26 cellular contexts compared by ENCODE assay signal in the genomic region with DNA sequence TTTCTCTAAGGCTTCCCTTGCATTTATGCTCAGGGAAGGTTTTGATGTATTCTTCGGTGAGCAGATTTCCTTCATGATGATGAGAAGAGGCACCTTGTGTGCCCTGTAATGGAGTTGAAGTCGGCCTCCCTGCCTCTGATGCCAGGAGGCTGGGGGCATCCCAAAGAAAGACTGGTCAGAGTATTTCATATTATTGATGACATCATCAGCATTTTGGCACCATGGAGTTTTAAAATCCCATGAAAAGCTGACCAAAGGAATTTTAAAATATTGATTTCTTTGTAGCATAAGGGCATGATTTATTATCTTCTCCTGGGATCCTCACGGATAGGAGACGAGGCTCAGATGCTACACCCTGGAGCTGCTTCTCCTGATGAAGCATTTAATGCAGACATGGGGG.
DNase-seq lines count a peak whose midpoint lies in the region; ATAC-seq, FAIRE-seq and TF ChIP-seq lines count a peak whose summit lies in the region.
"Had no signal": no experiment of that assay in that cellular context is flagged by ENCODE, and none has a peak within 500 bp of the region (broad histone marks: within the 10 kb centered on the region; RNA-seq: fewer than 3 reads in every experiment).

No MANE protein-coding gene starts in this region.

- H3K36me3 Mint-ChIP-seq in endodermal cell (ENCODE audit: low read depth): no peaks in the 10 kb centered on the region
- H3K36me3 Mint-ChIP-seq in activated CD8-positive, alpha-beta T cell treated with anti-CD3 and anti-CD28 coated beads, Interleukin-2, amount 10 ng/mL, durations not matched to agents 7 days and 5 days (ENCODE audit: low read depth): no peaks in the 10 kb centered on the region
- H3K36me3 Mint-ChIP-seq: CD14-positive monocyte had no signal

- no peak overlapping the region for H3K4me2 ChIP-seq in HepG2 (ENCODE audit: low read depth, low read length)
- H3K4me2 ChIP-seq: BLaER1 treated with 17β-estradiol and CSF1 and Interleukin-3, amounts not matched to agents 10 nM and 100 nM had no signal

- no peaks in the 10 kb centered on the region for H3K9me3 Mint-ChIP-seq in endodermal cell
- H3K9me3 Mint-ChIP-seq in activated CD8-positive, alpha-beta T cell treated with anti-CD3 and anti-CD28 coated beads, Interleukin-2, amount 10 ng/mL, durations not matched to agents 7 days and 5 days (ENCODE audit: insufficient read depth): peaks cover 6% of the 10 kb centered on the region
- H3K9me3 Mint-ChIP-seq: CD4-positive, alpha-beta T cell had no signal

- no peaks in the 10 kb centered on the region for H3K4me1 Mint-ChIP-seq in endodermal cell
- no peaks in the 10 kb centered on the region for H3K4me1 Mint-ChIP-seq in activated CD8-positive, alpha-beta T cell treated with anti-CD3 and anti-CD28 coated beads, Interleukin-2, amount 10 ng/mL, durations not matched to agents 7 days and 5 days (ENCODE audit: low read depth)
- H3K4me1 Mint-ChIP-seq: CD14-positive monocyte; CD8-positive, alpha-beta memory T cell had no signal

- H3K79me2 ChIP-seq in HepG2 (ENCODE audit: insufficient read depth, low read length): no peaks in the 10 kb centered on the region

- H3K9me3 ChIP-seq in HepG2 (ENCODE audit: low read length): no peaks in the 10 kb centered on the region; the same call in 1 of the 2 replicates
- H3K9me3 ChIP-seq in right lobe of liver: no peaks in the 10 kb centered on the region
- no peaks in the 10 kb centered on the region for H3K9me3 ChIP-seq in endodermal cell (ENCODE audit: control insufficient read depth, low read length)
- H3K9me3 ChIP-seq: BE2C, HAP-1 had no signal

- H3K9ac ChIP-seq in HepG2 (ENCODE audit: insufficient read depth, low read depth, low read length): no peak overlapping the region
- H3K9ac ChIP-seq in endodermal cell (ENCODE audit: extremely low read depth, low read length, poor library complexity, severe bottlenecking): no peak overlapping the region
- H3K9ac ChIP-seq: BLaER1 treated with 17β-estradiol and CSF1 and Interleukin-3, amounts not matched to agents 10 nM and 100 nM had no signal

- H3K4me3 ChIP-seq in HepG2 (replicated peaks in 1 of 3; ENCODE audit: insufficient read depth in 1 of 3, low read depth in 2 of 3, low read length in 3 of 3): no peak overlapping the region
- H3K4me3 ChIP-seq in right lobe of liver: no peak overlapping the region
- H3K4me3 ChIP-seq in endodermal cell (ENCODE audit: low read length): no peak overlapping the region
- H3K4me3 ChIP-seq: BLaER1 treated with 17β-estradiol and CSF1 and Interleukin-3, amounts not matched to agents 10 nM and 100 nM; HAP-1 had no signal

- no peak for TF ChIP-seq RAD21 in HepG2 (CRISPR knock-in tag; IDR thresholded peaks at IDR 0.05)

- 1% methylated on average over 4 of the region's 4 CpGs for WGBS in HepG2 (ENCODE audit: low lambda C conversion rate)
- 69% methylated on average over 4 of the region's 4 CpGs for WGBS in right lobe of liver (ENCODE audit: insufficient coverage, low coverage, low lambda C conversion rate, missing lambda C conversion rate)
- 95 to 100% methylated on average over 2 to 4 of the region's 4 CpGs for WGBS in endodermal cell (ENCODE audit: insufficient coverage in 1 of 2, insufficient read length in 1 of 2), 2 experiments

- H3K27ac Mint-ChIP-seq in endodermal cell: no peak overlapping the region
- H3K27ac Mint-ChIP-seq in activated CD8-positive, alpha-beta T cell treated with anti-CD3 and anti-CD28 coated beads, Interleukin-2, amount 10 ng/mL, durations not matched to agents 7 days and 5 days: no peak overlapping the region
- H3K27ac Mint-ChIP-seq: CD14-positive monocyte; CD4-positive, alpha-beta T cell; CD8-positive, alpha-beta memory T cell; HFFc6 had no signal

- DNase-seq in HepG2 (ENCODE audit: low spot score) (no peak), right lobe of liver (no peak), endodermal cell (peak; percentile 9), sciatic nerve (ENCODE audit: low spot score) (peak; percentile 4), DMS153 treated with DMSO at 0.1 percent for 48 hours (lab: John Stamatoyannopoulos, UW; ENCODE audit: unreplicated experiment) (no peak)
- DNase-seq in activated CD8-positive, alpha-beta T cell treated with anti-CD3 and anti-CD28 coated beads, Interleukin-2, amount 10 ng/mL, durations not matched to agents 7 days and 5 days: no peak
- DNase-seq: ACHN; AML-193; BE2C; CD4-positive, alpha-beta T cell; CD8-positive, alpha-beta memory T cell; DMS 273 treated with DMSO at 0.1 percent for 48 hours; DMS53; DMS79 treated with DMSO at 0.1 percent for 48 hours; GF-D8; GOT3; HFFc6 had no signal

- H4K20me1 ChIP-seq in HepG2 (ENCODE audit: insufficient read depth, low read length): no peaks in the 10 kb centered on the region
- H4K20me1 ChIP-seq: BLaER1 treated with 17β-estradiol and CSF1 and Interleukin-3, amounts not matched to agents 10 nM and 100 nM had no signal

- H3K4me3 Mint-ChIP-seq in endodermal cell: no peak overlapping the region
- H3K4me3 Mint-ChIP-seq in activated CD8-positive, alpha-beta T cell treated with anti-CD3 and anti-CD28 coated beads, Interleukin-2, amount 10 ng/mL, durations not matched to agents 7 days and 5 days: no peak overlapping the region
- H3K4me3 Mint-ChIP-seq: CD14-positive monocyte; CD4-positive, alpha-beta T cell; HFFc6 had no signal

- TF ChIP-seq POLR2A in HepG2 (IDR thresholded peaks at IDR 0.05; ENCODE audit: insufficient read depth in 1 of 2, low read depth in 2 of 2, low read length in 2 of 2) (no peak), right lobe of liver (IDR thresholded peaks at IDR 0.05) (no peak)

- no peaks in the 10 kb centered on the region for H3K36me3 ChIP-seq in HepG2 (replicated peaks in 1 of 2; ENCODE audit: control insufficient read depth in 1 of 2, insufficient read depth in 2 of 2, low read length in 2 of 2)
- H3K36me3 ChIP-seq in right lobe of liver: no peaks in the 10 kb centered on the region
- H3K36me3 ChIP-seq in endodermal cell (ENCODE audit: control insufficient read depth, insufficient read depth, low read length): no peaks in the 10 kb centered on the region
- H3K36me3 ChIP-seq: BE2C; BLaER1 treated with 17β-estradiol and CSF1 and Interleukin-3, amounts not matched to agents 10 nM and 100 nM; HAP-1 had no signal

- peaks cover 3% of the 10 kb centered on the region for H3K27me3 Mint-ChIP-seq in endodermal cell (ENCODE audit: insufficient read depth)
- H3K27me3 Mint-ChIP-seq in activated CD8-positive, alpha-beta T cell treated with anti-CD3 and anti-CD28 coated beads, Interleukin-2, amount 10 ng/mL, durations not matched to agents 7 days and 5 days (ENCODE audit: low read depth): no peaks in the 10 kb centered on the region
- H3K27me3 Mint-ChIP-seq: CD4-positive, alpha-beta T cell; CD8-positive, alpha-beta memory T cell had no signal

- CTCF ChIA-PET in HepG2 (lab: Yijun Ruan, JAX; ENCODE audit: low intra/inter-chr PET ratio, low total read pairs): no interaction called here
- CTCF ChIA-PET in activated CD8-positive, alpha-beta T cell treated with anti-CD3 and anti-CD28 coated beads, Interleukin-2, amount 10 ng/mL, durations not matched to agents 7 days and 5 days (lab: Charles Lee): no interaction called here

- in situ Hi-C loops in HepG2 (cut with HindIII; ENCODE audit: extremely low pct_ligation_motif_present, low pct_unique_long_range_greater_than_20kb): no loop called here

- ATAC-seq in HepG2 (no peak), right lobe of liver (no peak), sciatic nerve (no peak)
- no peak for ATAC-seq in activated CD8-positive, alpha-beta T cell treated with anti-CD3 and anti-CD28 coated beads, Interleukin-2, amount 10 ng/mL, durations not matched to agents 7 days and 5 days

- no TSS peak for BruUV-seq in HepG2 (replicated peaks; lab: Mats Ljungman, UMichigan)

- H3K4me1 ChIP-seq in HepG2 (ENCODE audit: insufficient read depth, low read length) (no peaks in the 10 kb centered on the region), right lobe of liver (no peaks in the 10 kb centered on the region), endodermal cell (ENCODE audit: control insufficient read depth, insufficient read depth, low read length) (no peaks in the 10 kb centered on the region)
- H3K4me1 ChIP-seq: BE2C, HAP-1 had no signal

- FAIRE-seq in HepG2 (lab: Jason Lieb, UNC): no peak
- FAIRE-seq: A204.1, D721Med, GM12891, GM18507, H54 had no signal

- intact Hi-C loops in HepG2 (cut with micrococcal nuclease; ENCODE audit: unreplicated experiment) (no loop called here), right lobe of liver (cut with DNase I) (no loop called here), sciatic nerve (cut with DNase I) (no loop called here)

- POLR2A ChIA-PET in HepG2 (lab: Yijun Ruan, JAX): no interaction called here
- POLR2A ChIA-PET in activated CD8-positive, alpha-beta T cell treated with anti-CD3 and anti-CD28 coated beads, Interleukin-2, amount 10 ng/mL, durations not matched to agents 7 days and 5 days (lab: Charles Lee): no interaction called here

- no peak overlapping the region for H2AFZ ChIP-seq in HepG2 (ENCODE audit: low read length)

- H3K27ac ChIP-seq in HepG2 (ENCODE audit: extremely low read length, insufficient read depth, low read length) (no peak overlapping the region), right lobe of liver (no peak overlapping the region), endodermal cell (ENCODE audit: low read depth, low read length) (no peak overlapping the region)
- H3K27ac ChIP-seq: 22Rv1; BLaER1 treated with 17β-estradiol and CSF1 and Interleukin-3, amounts not matched to agents 10 nM and 100 nM had no signal

- TF ChIP-seq CTCF in HepG2 (CRISPR knock-in tag; IDR thresholded peaks at IDR 0.05) (no peak), right lobe of liver (IDR thresholded peaks at IDR 0.05) (no peak), endodermal cell (conservative IDR thresholded peaks at IDR 0.05) (no peak)

- TF ChIP-seq EP300 in HepG2 (IDR thresholded peaks at IDR 0.05; ENCODE audit: low read depth in 2 of 2, low read length in 2 of 2) (no peak), HepG2 (CRISPR knock-in tag; IDR thresholded peaks at IDR 0.05; ENCODE audit: borderline replicate concordance) (no peak)

- no peaks in the 10 kb centered on the region for H3K27me3 ChIP-seq in HepG2 (ENCODE audit: control insufficient read depth in 1 of 2, insufficient read depth in 2 of 2, low read length in 2 of 2)
- no peaks in the 10 kb centered on the region for H3K27me3 ChIP-seq in right lobe of liver
- H3K27me3 ChIP-seq in endodermal cell (ENCODE audit: control insufficient read depth, insufficient read depth, low read length, poor library complexity, severe bottlenecking): no peaks in the 10 kb centered on the region
- H3K27me3 ChIP-seq: BE2C; BLaER1 treated with 17β-estradiol and CSF1 and Interleukin-3, amounts not matched to agents 10 nM and 100 nM had no signal

TF ChIP-seq in HepG2, 621 proteins besides CTCF, POLR2A, EP300 and RAD21 (continues in another document):
- TF ChIP-seq ATF7 (IDR thresholded peaks at IDR 0.05): peak; percentile 89
- no peak for TF ChIP-seq ATF7 (CRISPR knock-in tag; IDR thresholded peaks at IDR 0.05)
- TF ChIP-seq THYN1 (CRISPR knock-in tag; IDR thresholded peaks at IDR 0.05; ENCODE audit: borderline replicate concordance, low read depth): no peak
- TF ChIP-seq JDP2 (CRISPR knock-in tag; IDR thresholded peaks at IDR 0.05; ENCODE audit: borderline replicate concordance): no peak
- TF ChIP-seq ZNF549 (CRISPR knock-in tag; IDR thresholded peaks at IDR 0.05): no peak

Comparison
In these comparisons a context has a peak if more than half of its experiments do, and no peak if none do; other contexts are left out.
1. DNase-seq: peak in endodermal cell (single experiment) and sciatic nerve (single experiment); none in HepG2 (single experiment), right lobe of liver (0 of 3), activated CD8-positive, alpha-beta T cell treated with anti-CD3 and anti-CD28 coated beads, Interleukin-2, amount 10 ng/mL, durations not matched to agents 7 days and 5 days (single experiment) and DMS153 treated with DMSO at 0.1 percent for 48 hours (single experiment).